19 cellular contexts compared by ENCODE assay signal in the genomic region with DNA sequence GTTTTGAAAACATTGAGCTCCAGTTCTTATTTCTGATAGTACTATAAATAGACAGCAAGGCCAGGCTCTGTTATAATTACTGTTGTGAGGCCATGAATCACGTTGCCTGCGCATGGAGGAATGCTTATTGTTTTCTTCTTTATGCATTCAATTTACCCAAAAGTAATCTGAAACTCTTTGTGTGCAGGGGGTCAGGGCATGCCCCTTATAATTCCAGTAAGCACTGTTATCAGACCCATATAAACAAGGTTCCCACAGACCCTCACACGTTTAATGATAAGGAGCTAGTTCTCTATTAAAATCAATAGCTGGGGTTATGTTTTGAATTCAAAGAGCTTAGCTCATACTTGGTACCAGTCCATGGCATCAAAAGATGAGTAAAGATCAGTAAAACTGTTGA.
"Had no signal": no experiment of that assay in that cellular context is flagged by ENCODE, and none has a peak within 500 bp of the region (broad histone marks: within the 10 kb centered on the region; RNA-seq: fewer than 3 reads in every experiment).

No MANE protein-coding gene starts in this region.

- FAIRE-seq: kidney had no signal

- H3K4me3 ChIP-seq: hepatocyte, left ventricle myocardium inferior, lower lobe of right lung, right atrium auricular region, thoracic aorta had no signal

- H3K4me2 ChIP-seq: hepatocyte had no signal

- H2AFZ ChIP-seq: hepatocyte had no signal

- H3K9me3 ChIP-seq: thoracic aorta had no signal

- H3K4me1 ChIP-seq: foreskin keratinocyte, left ventricle myocardium inferior, lower lobe of right lung, right atrium auricular region had no signal

- DNase-seq: effector memory CD4-positive, alpha-beta T cell; foreskin keratinocyte; kidney; left cardiac atrium; left ventricle myocardium inferior; lower lobe of right lung; mesenchymal stem cell; midbrain; naive thymus-derived CD4-positive, alpha-beta T cell; nephron progenitor cell; stimulated activated CD4-positive, alpha-beta T cell treated with anti-CD3 and anti-CD28 coated beads, Interleukin-4, amount 100 ng/mL, for 1 hour; stimulated activated naive B cell treated with anti-CD40 and anti-IgM and Interleukin-4, amounts not matched to agents 10 μg/mL and 1 μg/mL and 100 μg/mL, for 72 hours; stimulated activated naive CD8-positive, alpha-beta T cell treated with anti-CD3 and anti-CD28 coated beads, Interleukin-15, amount 100 ng/mL, for 72 hours; substantia nigra; trophoblast cell had no signal

- H3K27me3 ChIP-seq: foreskin keratinocyte, hepatocyte, right atrium auricular region had no signal

- H3K79me2 ChIP-seq: hepatocyte had no signal

- H3K27ac ChIP-seq: foreskin keratinocyte, hepatocyte, left ventricle myocardium inferior, lower lobe of right lung, right atrium auricular region, thoracic aorta had no signal

- H3K36me3 ChIP-seq: left ventricle myocardium inferior, lower lobe of right lung, right atrium auricular region, thoracic aorta had no signal

- ATAC-seq: esophagus mucosa; foreskin keratinocyte; left cardiac atrium; lower lobe of right lung; naive thymus-derived CD4-positive, alpha-beta T cell; stimulated activated naive B cell treated with anti-CD40 and anti-IgM and Interleukin-4, amounts not matched to agents 10 μg/mL and 1 μg/mL and 100 μg/mL, for 72 hours; stimulated activated naive CD8-positive, alpha-beta T cell treated with anti-CD3 and anti-CD28 coated beads, Interleukin-15, amount 100 ng/mL, for 72 hours had no signal
